In the genomic region with DNA sequence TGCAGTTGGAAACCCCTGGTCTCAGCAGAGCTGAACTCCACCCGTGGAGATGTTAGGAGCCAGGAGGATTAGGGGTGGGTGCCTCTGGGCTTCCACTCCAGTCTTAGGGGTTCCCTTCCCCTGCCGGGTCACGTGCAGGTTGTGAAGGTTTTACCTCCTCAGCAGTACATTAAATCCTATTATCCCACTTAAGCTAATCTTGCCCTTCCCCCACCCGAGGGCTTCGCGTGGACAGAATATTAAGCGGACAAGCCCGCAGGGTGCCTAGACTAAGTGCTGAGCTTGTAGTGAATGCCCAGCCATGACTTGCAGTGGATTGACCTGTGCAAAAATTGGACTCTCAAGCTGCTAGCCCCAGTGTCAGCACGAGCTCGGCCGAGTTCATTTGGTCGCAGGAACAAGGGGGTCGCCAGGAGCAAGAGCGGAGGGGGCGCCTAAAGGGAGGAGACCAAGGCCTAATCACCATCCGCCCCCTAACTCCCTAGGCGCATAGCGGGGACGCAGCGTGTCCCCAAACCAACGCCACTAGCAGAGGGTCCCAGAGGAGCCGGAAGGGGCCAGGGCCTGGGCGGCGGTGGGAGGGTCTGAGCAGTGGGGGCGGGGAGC, we compare ENCODE assay signal across 9 cellular contexts. TPM values are rescaled to one million over a fixed set of nuclear protein-coding genes. Genes with fewer than 3 reads are reported as not detected.
DNase-seq lines count a peak whose midpoint lies in the region; ATAC-seq and TF ChIP-seq lines count a peak whose summit lies in the region.
"Had no signal": no experiment of that assay in that cellular context is flagged by ENCODE, and none has a peak within 500 bp of the region (broad histone marks: within the 10 kb centered on the region; RNA-seq: fewer than 3 reads in every experiment).

No MANE protein-coding gene starts in this region.

- H3K27ac ChIP-seq in SJCRH30 (no peak overlapping the region), foreskin keratinocyte (peak overlapping the region; percentile 33)

- peak; percentile 12 for ATAC-seq in GM21723 (IDR thresholded peaks at IDR 0.05; ENCODE audit: unreplicated experiment)
- ATAC-seq in foreskin keratinocyte, result no peak

- H3K27me3 ChIP-seq in BE2C (no peaks in the 10 kb centered on the region), SJCRH30 (peaks cover 20% of the 10 kb centered on the region), foreskin keratinocyte (no peaks in the 10 kb centered on the region)

- H3K36me3 ChIP-seq in BE2C (no peaks in the 10 kb centered on the region; the same call in 1 of the 2 replicates), SJCRH30 (no peaks in the 10 kb centered on the region)

- DNase-seq in BE2C, result no peak
- DNase-seq in SJCRH30, result no peak
- no peak for DNase-seq in foreskin keratinocyte
- DNase-seq in retina, result peak; percentile 76
- no peak for DNase-seq in NCI-H1694 (lab: John Stamatoyannopoulos, UW)
- no peak for DNase-seq in SW 1271 (lab: John Stamatoyannopoulos, UW)
- DNase-seq in NCI-H1694 treated with DMSO at 0.1 percent for 48 hours (lab: John Stamatoyannopoulos, UW), result no peak

- H3K4me3 ChIP-seq in BE2C (ENCODE audit: low read depth, low read length) (peak overlapping the region; percentile 61), SJCRH30 (peak overlapping the region; percentile 98)

- H3K4me1 ChIP-seq in BE2C (peaks cover 16% of the 10 kb centered on the region), SJCRH30 (0 out of 2 replicates have a peak, but pooled peaks cover 3% of the 10 kb centered on the region), foreskin keratinocyte (peaks cover 5% of the 10 kb centered on the region)

- TF ChIP-seq CTCF in BE2C (IDR thresholded peaks at IDR 0.05; ENCODE audit: low read depth, low read length) (no peak), foreskin keratinocyte (conservative IDR thresholded peaks at IDR 0.05) (no peak)

- H3K9me3 ChIP-seq in BE2C, result no peaks in the 10 kb centered on the region
- H3K9me3 ChIP-seq in SJCRH30 (replicated peaks), result no peaks in the 10 kb centered on the region

RNA-seq across cellular contexts. Expression of gene SEMA4B, which starts 0.5 kb away (rescaled TPM):
- 23.0 TPM for polyA plus RNA-seq in BE2C (2012; ENCODE audit: insufficient read depth, insufficient read length, low read depth)
- 2.1 and 2.2 TPM in 2 replicates for total RNA-seq in SJCRH30 (2014; rRNA removed; shearing (Covaris generic))
- total RNA-seq in foreskin keratinocyte, result 49.0 and 72.5 TPM in 2 replicates
- polyA plus RNA-seq in foreskin keratinocyte, result 40.7 and 63.4 TPM in 2 replicates

RNA-seq across cellular contexts. Expression of gene CIB1, which starts 33.1 kb away (rescaled TPM):
- 35.4 TPM for polyA plus RNA-seq in BE2C (2012; ENCODE audit: insufficient read depth, insufficient read length, low read depth)
- 12.7 and 15.6 TPM in 2 replicates for total RNA-seq in SJCRH30 (2014; rRNA removed; shearing (Covaris generic))
- total RNA-seq in foreskin keratinocyte, result 59.7 and 61.2 TPM in 2 replicates
- 124 and 151 TPM in 2 replicates for polyA plus RNA-seq in foreskin keratinocyte

RNA-seq across cellular contexts. Expression of gene GDPGP1, which starts 33.4 kb away (rescaled TPM):
- 1.6 TPM for polyA plus RNA-seq in BE2C (2012; ENCODE audit: insufficient read depth, insufficient read length, low read depth)
- total RNA-seq in SJCRH30 (2014; rRNA removed; shearing (Covaris generic)), result 1.8 and 2.7 TPM in 2 replicates
- total RNA-seq in foreskin keratinocyte, result 1.3 and 2.6 TPM in 2 replicates
- polyA plus RNA-seq in foreskin keratinocyte, result 0.60 and 1.1 TPM in 2 replicates

RNA-seq across cellular contexts. Expression of gene TTLL13, which starts 48.7 kb away (rescaled TPM):
- polyA plus RNA-seq in BE2C (2012; ENCODE audit: insufficient read depth, insufficient read length, low read depth), result not detected
- total RNA-seq in SJCRH30 (2014; rRNA removed; shearing (Covaris generic)), result not detected in 2 replicates
- 0.07 TPM in 1 of 2 replicates, not detected in the other for total RNA-seq in foreskin keratinocyte
- not detected in 2 replicates for polyA plus RNA-seq in foreskin keratinocyte
- total RNA-seq: pulmonary artery endothelial cell had no signal

Comparison
In these comparisons a context has a peak if more than half of its experiments do, and no peak if none do; other contexts are left out.
1. RNA of gene SEMA4B, which starts 0.5 kb away (total RNA-seq): 49.0 to 72.5 TPM in foreskin keratinocyte; 2.1 to 2.2 TPM in SJCRH30; every median in the first group is over 10 times any median in the second.